Comparison of ENCODE assay signal across 8 cellular contexts in the genomic region with DNA sequence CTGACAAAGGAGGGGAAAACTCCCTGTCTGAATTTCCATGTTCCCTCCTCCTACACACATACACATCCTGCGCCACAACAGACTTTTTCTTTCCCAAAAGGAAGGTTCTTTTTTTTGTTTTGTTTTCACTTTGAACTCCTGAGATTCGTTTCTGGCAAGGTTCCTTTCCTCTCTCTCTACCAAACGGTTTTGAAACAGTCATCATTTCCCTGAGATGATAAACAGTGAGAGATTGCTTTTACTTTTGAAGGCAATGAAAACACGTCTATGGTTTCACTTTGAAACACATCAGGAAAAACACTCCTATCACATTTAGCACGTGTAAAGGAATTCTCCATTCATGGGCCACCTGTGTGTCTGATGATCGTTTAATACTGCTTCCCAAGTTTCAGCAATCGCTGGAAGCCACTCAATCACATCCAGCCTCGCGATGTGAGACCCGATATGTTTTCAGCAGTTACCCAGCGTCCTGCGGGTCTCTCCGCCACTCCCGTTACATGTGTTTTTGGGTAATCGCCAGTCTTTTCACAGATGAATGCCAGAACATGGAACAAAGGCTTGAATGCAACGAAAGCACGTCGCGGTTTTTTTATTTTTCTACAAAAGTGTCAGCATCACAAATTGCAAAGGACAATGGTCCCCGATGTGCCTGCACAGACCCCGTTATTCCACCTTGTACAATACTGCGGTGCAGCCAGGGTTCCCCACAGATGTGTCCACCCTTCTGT.
DNase-seq lines count a peak whose midpoint lies in the region; TF ChIP-seq lines count a peak whose summit lies in the region.

No MANE protein-coding gene starts in this region.

- H3K27me3 Mint-ChIP-seq in HFFc6 (ENCODE audit: insufficient read depth) (peaks cover 29% of the 10 kb centered on the region), glutamatergic neuron (ENCODE audit: unreplicated experiment) (no peaks in the 10 kb centered on the region)
- peaks cover 2% of the 10 kb centered on the region for H3K27me3 Mint-ChIP-seq in activated T-helper 2 cell treated with anti-CD3 and anti-CD28 coated beads, Interferon-gamma antibody, Interleukin-2, Interleukin-4, amounts not matched to agents 10 μg/mL and 5 μg/mL and 100 μg/mL, durations not matched to agents 14 hours and 24 hours and 36 hours (ENCODE audit: low read depth)

- H3K9me3 Mint-ChIP-seq in HFFc6, result no peaks in the 10 kb centered on the region
- H3K9me3 Mint-ChIP-seq in activated T-helper 2 cell treated with anti-CD3 and anti-CD28 coated beads, Interferon-gamma antibody, Interleukin-2, Interleukin-4, amounts not matched to agents 10 μg/mL and 5 μg/mL and 100 μg/mL, durations not matched to agents 14 hours and 24 hours and 36 hours, result no peaks in the 10 kb centered on the region
- peaks cover 1% of the 10 kb centered on the region for H3K9me3 Mint-ChIP-seq in glutamatergic neuron (ENCODE audit: unreplicated experiment)

- WGBS in thymus, result 31% methylated on average over 22 of the region's 22 CpGs

- no peaks in the 10 kb centered on the region for H3K36me3 ChIP-seq in thymus (ENCODE audit: control insufficient read depth, insufficient read depth)

- no peak overlapping the region for H3K27ac ChIP-seq in thymus (ENCODE audit: low read depth)

- H3K4me1 ChIP-seq in thymus (ENCODE audit: control insufficient read depth, insufficient read depth, low read length), result no peaks in the 10 kb centered on the region

- no peak for TF ChIP-seq CTCF in AG09309 (IDR thresholded peaks at IDR 0.05; ENCODE audit: control insufficient read depth, insufficient read depth, low read depth, low read length, missing control alignments)
- TF ChIP-seq CTCF in HFFc6 (IDR thresholded peaks at IDR 0.05), result no peak
- no peak for TF ChIP-seq CTCF in glutamatergic neuron (IDR thresholded peaks at IDR 0.05; ENCODE audit: partially characterized antibody, unreplicated experiment)

- peak overlapping the region; percentile 89 for H3K4me3 Mint-ChIP-seq in HFFc6
- H3K4me3 Mint-ChIP-seq in activated T-helper 2 cell treated with anti-CD3 and anti-CD28 coated beads, Interferon-gamma antibody, Interleukin-2, Interleukin-4, amounts not matched to agents 10 μg/mL and 5 μg/mL and 100 μg/mL, durations not matched to agents 14 hours and 24 hours and 36 hours (ENCODE audit: low read depth), result peak overlapping the region; percentile 76
- H3K4me3 Mint-ChIP-seq in glutamatergic neuron (ENCODE audit: unreplicated experiment), result no peak overlapping the region

- H3K27me3 ChIP-seq in thymus (ENCODE audit: control insufficient read depth, insufficient read depth), result no peaks in the 10 kb centered on the region

- H3K4me1 Mint-ChIP-seq in HFFc6 (ENCODE audit: low read depth) (peaks cover 11% of the 10 kb centered on the region), glutamatergic neuron (ENCODE audit: low read depth, unreplicated experiment) (no peaks in the 10 kb centered on the region)
- H3K4me1 Mint-ChIP-seq in activated T-helper 2 cell treated with anti-CD3 and anti-CD28 coated beads, Interferon-gamma antibody, Interleukin-2, Interleukin-4, amounts not matched to agents 10 μg/mL and 5 μg/mL and 100 μg/mL, durations not matched to agents 14 hours and 24 hours and 36 hours (ENCODE audit: low read depth), result peaks cover 24% of the 10 kb centered on the region

- H3K27ac Mint-ChIP-seq in HFFc6 (peak overlapping the region; percentile 7), glutamatergic neuron (ENCODE audit: unreplicated experiment) (no peak overlapping the region)
- peak overlapping the region; percentile 66 for H3K27ac Mint-ChIP-seq in activated T-helper 2 cell treated with anti-CD3 and anti-CD28 coated beads, Interferon-gamma antibody, Interleukin-2, Interleukin-4, amounts not matched to agents 10 μg/mL and 5 μg/mL and 100 μg/mL, durations not matched to agents 14 hours and 24 hours and 36 hours

- no peaks in the 10 kb centered on the region for H3K9me3 ChIP-seq in thymus (ENCODE audit: control insufficient read depth)

- H3K4me3 ChIP-seq in AG09309 (ENCODE audit: control insufficient read depth, low read depth, low read length) (peak overlapping the region; percentile 42), thymus (ENCODE audit: low read length) (peak overlapping the region; percentile 40)

- no peak for DNase-seq in AG09309 (ENCODE audit: low read depth)
- DNase-seq in HFFc6, result peak; percentile 27
- DNase-seq in activated T-helper 2 cell treated with anti-CD3 and anti-CD28 coated beads, Interferon-gamma antibody, Interleukin-2, Interleukin-4, amounts not matched to agents 10 μg/mL and 5 μg/mL and 100 μg/mL, durations not matched to agents 14 hours and 24 hours and 36 hours (ENCODE audit: low spot score), result no peak
- peak; percentile 89 for DNase-seq in left kidney (ENCODE audit: low read depth, low spot score)
- DNase-seq in UCSD-AML1 (lab: John Stamatoyannopoulos, UW; ENCODE audit: unreplicated experiment), result no peak
- no peak for DNase-seq in glutamatergic neuron
- DNase-seq in AG20443 (ENCODE audit: low spot score), result no peak

- H3K36me3 Mint-ChIP-seq in HFFc6 (ENCODE audit: low read depth) (no peaks in the 10 kb centered on the region), glutamatergic neuron (ENCODE audit: unreplicated experiment) (no peaks in the 10 kb centered on the region)
- no peaks in the 10 kb centered on the region for H3K36me3 Mint-ChIP-seq in activated T-helper 2 cell treated with anti-CD3 and anti-CD28 coated beads, Interferon-gamma antibody, Interleukin-2, Interleukin-4, amounts not matched to agents 10 μg/mL and 5 μg/mL and 100 μg/mL, durations not matched to agents 14 hours and 24 hours and 36 hours (ENCODE audit: low read depth)

- intact Hi-C loops in activated T-helper 2 cell treated with anti-CD3 and anti-CD28 coated beads, Interferon-gamma antibody, Interleukin-2, Interleukin-4, amounts not matched to agents 10 μg/mL and 5 μg/mL and 100 μg/mL, durations not matched to agents 14 hours and 24 hours and 36 hours (cut with micrococcal nuclease), result no loop called here

Comparison
In these comparisons a context has a peak if more than half of its experiments do, and no peak if none do; other contexts are left out.
1. DNase-seq: peak in HFFc6 (single experiment) and left kidney (single experiment); none in AG09309 (single experiment), activated T-helper 2 cell treated with anti-CD3 and anti-CD28 coated beads, Interferon-gamma antibody, Interleukin-2, Interleukin-4, amounts not matched to agents 10 μg/mL and 5 μg/mL and 100 μg/mL, durations not matched to agents 14 hours and 24 hours and 36 hours (single experiment), UCSD-AML1 (single experiment), glutamatergic neuron (single experiment) and AG20443 (single experiment).